In the genomic region with DNA sequence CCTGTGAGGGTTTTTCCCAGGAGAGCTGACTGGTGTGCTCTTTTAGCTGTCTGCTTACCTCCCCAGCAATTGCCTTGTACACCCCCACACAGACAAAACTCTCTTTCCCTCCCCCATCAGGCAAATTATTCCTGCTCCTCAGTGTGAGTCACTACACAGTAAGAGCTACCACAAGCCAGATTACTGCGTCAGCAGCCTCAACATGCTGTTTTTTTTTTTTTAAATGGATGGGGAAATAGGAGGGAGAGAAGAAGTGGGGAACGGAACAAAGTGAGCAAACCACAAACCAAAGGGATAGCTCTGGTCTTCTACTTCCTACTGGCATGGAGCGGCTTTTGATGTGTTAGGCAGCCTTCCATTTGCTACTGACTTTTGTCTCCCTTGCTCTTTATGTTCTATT, we compare ENCODE assay signal across 7 cellular contexts.
A peak's percentile ranks its signal among the peaks of the same experiment; 100 is the strongest.
DNase-seq lines count a peak whose midpoint lies in the region; ATAC-seq and TF ChIP-seq lines count a peak whose summit lies in the region.

No MANE protein-coding gene starts in this region.

- intact Hi-C loops in heart left ventricle (cut with DNase I) = no loop called here

- H3K27ac Mint-ChIP-seq in stimulated activated naive CD8-positive, alpha-beta T cell treated with anti-CD3 and anti-CD28 coated beads, Interleukin-15, amount 100 ng/mL, for 72 hours = no peak overlapping the region

- peak overlapping the region in 8 of 12 donors; percentile 5 to 82 (median 59) for H3K27ac ChIP-seq in heart left ventricle

- peaks cover 0 to 40% (median 0%) of the 10 kb centered on the region in 12 donors for H3K4me1 ChIP-seq in heart left ventricle

- TF ChIP-seq CTCF in heart left ventricle (IDR thresholded peaks at IDR 0.05) = no peak

- H3K27me3 Mint-ChIP-seq in stimulated activated naive CD8-positive, alpha-beta T cell treated with anti-CD3 and anti-CD28 coated beads, Interleukin-15, amount 100 ng/mL, for 72 hours = no peaks in the 10 kb centered on the region

- H3K9me3 ChIP-seq in heart left ventricle = no peaks in the 10 kb centered on the region

- peaks cover 5% of the 10 kb centered on the region for H3K4me1 Mint-ChIP-seq in stimulated activated naive CD8-positive, alpha-beta T cell treated with anti-CD3 and anti-CD28 coated beads, Interleukin-15, amount 100 ng/mL, for 72 hours

- no peaks in the 10 kb centered on the region for H3K36me3 ChIP-seq in heart left ventricle

- no peaks in the 10 kb centered on the region for H3K9me3 Mint-ChIP-seq in stimulated activated naive CD8-positive, alpha-beta T cell treated with anti-CD3 and anti-CD28 coated beads, Interleukin-15, amount 100 ng/mL, for 72 hours

- TF ChIP-seq POLR2A in heart left ventricle (IDR thresholded peaks at IDR 0.05) = no peak

- WGBS in heart left ventricle, 4 donors = 75 to 82% (median 78%) methylated on average over 3 of the region's 3 CpGs

- no peak overlapping the region for H3K4me3 Mint-ChIP-seq in stimulated activated naive CD8-positive, alpha-beta T cell treated with anti-CD3 and anti-CD28 coated beads, Interleukin-15, amount 100 ng/mL, for 72 hours

- H3K4me3 ChIP-seq in heart left ventricle = no peak overlapping the region

- ATAC-seq in HG02610 (IDR thresholded peaks at IDR 0.05; ENCODE audit: unreplicated experiment) (peak; percentile 36), heart left ventricle (peak; percentile 61 to 91 (median 88))
- ATAC-seq in stimulated activated naive CD8-positive, alpha-beta T cell treated with anti-CD3 and anti-CD28 coated beads, Interleukin-15, amount 100 ng/mL, for 72 hours = peak; percentile 66

- DNase-seq in SKM-1 treated with dmso at 0.1 percent for 144 hours (lab: John Stamatoyannopoulos, UW; ENCODE audit: unreplicated experiment) = peak; percentile 62
- peak in 4 of 5 donors; percentile 19 to 47 (median 26) for DNase-seq in heart left ventricle
- DNase-seq in stimulated activated naive CD8-positive, alpha-beta T cell treated with anti-CD3 and anti-CD28 coated beads, Interleukin-15, amount 100 ng/mL, for 72 hours = no peak
- no peak for DNase-seq in NCI-H1048 (lab: John Stamatoyannopoulos, UW)
- no peak for DNase-seq in NCI-H1417 (lab: John Stamatoyannopoulos, UW)
- no peak for DNase-seq in NCI-H345 treated with DMSO at 0.1 percent for 48 hours (lab: John Stamatoyannopoulos, UW; ENCODE audit: unreplicated experiment)

- H3K27me3 ChIP-seq in heart left ventricle = peaks cover 0 to 19% (median 0%) of the 10 kb centered on the region in 9 donors

Comparison
In these comparisons a context has a peak if more than half of its experiments do, and no peak if none do; other contexts are left out.
1. ATAC-seq: peak in every context shown above with its lines; median percentile 88 in heart left ventricle; 66 in stimulated activated naive CD8-positive, alpha-beta T cell treated with anti-CD3 and anti-CD28 coated beads, Interleukin-15, amount 100 ng/mL, for 72 hours; 36 in HG02610.
2. DNase-seq: peak in SKM-1 treated with dmso at 0.1 percent for 144 hours (single experiment) and heart left ventricle (4 of 5); none in stimulated activated naive CD8-positive, alpha-beta T cell treated with anti-CD3 and anti-CD28 coated beads, Interleukin-15, amount 100 ng/mL, for 72 hours (0 of 2), NCI-H1048 (single experiment), NCI-H1417 (0 of 3) and NCI-H345 treated with DMSO at 0.1 percent for 48 hours (single experiment).